In the genomic region with DNA sequence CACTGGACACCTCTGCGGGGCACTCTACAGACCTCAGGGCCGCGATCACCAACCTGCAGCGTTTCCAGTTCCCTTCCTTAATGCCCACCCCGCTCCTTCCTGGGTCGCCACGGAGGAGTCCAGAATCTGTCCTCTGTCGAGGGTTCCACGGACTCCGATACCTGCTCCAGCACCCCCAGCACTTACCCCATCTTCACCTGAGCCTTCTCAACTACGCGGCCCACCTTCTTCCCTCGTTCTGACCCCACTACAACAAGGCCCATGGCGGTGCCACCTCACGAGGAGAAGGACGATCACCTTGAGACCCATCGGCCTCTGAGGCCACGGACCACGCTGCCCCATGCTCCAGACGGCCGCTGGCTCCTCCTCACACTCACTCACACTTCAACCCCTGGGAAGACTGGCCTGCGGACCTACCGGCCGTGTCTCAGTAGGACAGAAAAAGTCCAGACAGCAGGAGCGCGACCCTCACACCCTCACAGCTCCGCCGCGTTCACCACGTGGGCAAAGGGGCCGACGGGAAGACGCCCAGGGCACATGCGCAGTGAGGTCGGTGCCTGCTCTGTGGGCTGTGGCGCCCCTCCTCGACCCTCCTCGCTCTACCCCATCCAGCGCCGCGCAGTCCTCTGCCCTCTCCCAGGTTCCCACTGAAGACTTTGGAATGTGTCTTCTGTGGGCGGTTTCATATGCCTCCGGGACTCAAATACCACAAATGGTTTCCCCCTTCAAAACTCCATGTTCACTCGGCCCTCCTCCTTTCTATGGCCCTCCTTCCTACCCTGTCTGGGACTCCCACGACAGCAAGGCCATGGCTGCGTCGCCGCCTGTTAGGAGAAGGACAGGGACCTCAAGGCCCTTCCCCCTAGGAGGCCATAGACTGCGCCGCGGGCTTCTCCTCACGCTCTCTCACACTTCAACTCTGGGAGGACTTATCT, we compare ENCODE assay signal across 1 cellular context.
TF ChIP-seq lines count a peak whose summit lies in the region.

No MANE protein-coding gene starts in this region.

TF ChIP-seq in K562, 482 proteins besides CTCF, POLR2A, EP300 and RAD21 (continued from another document and continues in another):
- TF ChIP-seq CREB1 (IDR thresholded peaks at IDR 0.05) (0 out of 2 replicates have a peak, but pooled peaks have one; percentile 12), CREB1 (CRISPR knock-in tag; IDR thresholded peaks at IDR 0.05) (no peak), MYC (IDR thresholded peaks at IDR 0.05; ENCODE audit: low read depth, low read length) (peak; percentile 85; the same call in 1 of the 2 replicates), MYC (CRISPR knock-in tag; IDR thresholded peaks at IDR 0.05; ENCODE audit: borderline replicate concordance, low read depth) (peak; percentile 64; the same call in 1 of the 2 replicates), POU5F1 (IDR thresholded peaks at IDR 0.05; ENCODE audit: borderline replicate concordance, low read depth, low read length, partially characterized antibody) (no peak), SREBF2 (CRISPR knock-in tag; IDR thresholded peaks at IDR 0.05) (0 out of 2 replicates have a peak, but pooled peaks have one; percentile 87), PHF8 (IDR thresholded peaks at IDR 0.05; ENCODE audit: borderline replicate concordance, low read length) (peak; percentile 57; the same call in 1 of the 2 replicates), SRSF9 (IDR thresholded peaks at IDR 0.05; ENCODE audit: borderline replicate concordance, low read depth, low read length) (no peak), DLX4 (CRISPR knock-in tag; IDR thresholded peaks at IDR 0.05) (no peak), ZNF12 (CRISPR knock-in tag; IDR thresholded peaks at IDR 0.05) (0 out of 2 replicates have a peak, but pooled peaks have one; percentile 30), ELF1 (tag; IDR thresholded peaks at IDR 0.05) (0 out of 2 replicates have a peak, but pooled peaks have one; percentile 33), L3MBTL2 (IDR thresholded peaks at IDR 0.05) (peak; percentile 99), NR1H2 (CRISPR knock-in tag; IDR thresholded peaks at IDR 0.05) (no peak), SMAD1 (IDR thresholded peaks at IDR 0.05; ENCODE audit: low read depth, low read length, partially characterized antibody) (no peak), ZBTB26 (CRISPR knock-in tag; IDR thresholded peaks at IDR 0.05) (no peak), RBFOX2 (IDR thresholded peaks at IDR 0.05; ENCODE audit: low read depth, low read length) (peak; percentile 94), MGA (IDR thresholded peaks at IDR 0.05) (peak; percentile 99), TCF7L2 (IDR thresholded peaks at IDR 0.05; ENCODE audit: low read depth, low read length) (no peak), PHB (CRISPR knock-in tag; IDR thresholded peaks at IDR 0.05) (no peak), XRCC5 (IDR thresholded peaks at IDR 0.05; ENCODE audit: low read depth, low read length) (0 out of 2 replicates have a peak, but pooled peaks have one; percentile 33), MEF2A (IDR thresholded peaks at IDR 0.05; ENCODE audit: control insufficient read depth, low read depth, low read length) (no peak), RUNX1 (IDR thresholded peaks at IDR 0.05; ENCODE audit: low read depth) (no peak), TBP (optimal IDR thresholded peaks at IDR 0.05; ENCODE audit: low read depth, low read length) (peak; percentile 54), E2F6 (IDR thresholded peaks at IDR 0.05; ENCODE audit: borderline replicate concordance in 1 of 2, extremely low read depth in 1 of 2, insufficient read depth in 1 of 2, insufficient read length in 1 of 2, low read depth in 1 of 2, low read length in 1 of 2, poor library complexity in 1 of 2, severe bottlenecking in 1 of 2) (peak; percentile 93 to 98), DACH1 (IDR thresholded peaks at IDR 0.05; ENCODE audit: partially characterized antibody) (no peak), ZNF717 (CRISPR knock-in tag; IDR thresholded peaks at IDR 0.05) (no peak), CBX1 (IDR thresholded peaks at IDR 0.05; ENCODE audit: low read depth) (peak; percentile 43; the same call in 1 of the 2 replicates), ARID1B (IDR thresholded peaks at IDR 0.05) (0 out of 2 replicates have a peak, but pooled peaks have one; percentile 6)
- TF ChIP-seq, protein P1, sequence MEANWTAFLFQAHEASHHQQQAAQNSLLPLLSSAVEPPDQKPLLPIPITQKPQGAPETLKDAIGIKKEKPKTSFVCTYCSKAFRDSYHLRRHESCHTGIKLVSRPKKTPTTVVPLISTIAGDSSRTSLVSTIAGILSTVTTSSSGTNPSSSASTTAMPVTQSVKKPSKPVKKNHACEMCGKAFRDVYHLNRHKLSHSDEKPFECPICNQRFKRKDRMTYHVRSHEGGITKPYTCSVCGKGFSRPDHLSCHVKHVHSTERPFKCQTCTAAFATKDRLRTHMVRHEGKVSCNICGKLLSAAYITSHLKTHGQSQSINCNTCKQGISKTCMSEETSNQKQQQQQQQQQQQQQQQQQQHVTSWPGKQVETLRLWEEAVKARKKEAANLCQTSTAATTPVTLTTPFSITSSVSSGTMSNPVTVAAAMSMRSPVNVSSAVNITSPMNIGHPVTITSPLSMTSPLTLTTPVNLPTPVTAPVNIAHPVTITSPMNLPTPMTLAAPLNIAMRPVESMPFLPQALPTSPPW (CRISPR knock-in tag; IDR thresholded peaks at IDR 0.05) = peak; percentile 56; the same call in 1 of the 2 replicates
- TF ChIP-seq, protein P2, sequence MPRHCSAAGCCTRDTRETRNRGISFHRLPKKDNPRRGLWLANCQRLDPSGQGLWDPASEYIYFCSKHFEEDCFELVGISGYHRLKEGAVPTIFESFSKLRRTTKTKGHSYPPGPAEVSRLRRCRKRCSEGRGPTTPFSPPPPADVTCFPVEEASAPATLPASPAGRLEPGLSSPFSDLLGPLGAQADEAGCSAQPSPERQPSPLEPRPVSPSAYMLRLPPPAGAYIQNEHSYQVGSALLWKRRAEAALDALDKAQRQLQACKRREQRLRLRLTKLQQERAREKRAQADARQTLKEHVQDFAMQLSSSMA (CRISPR knock-in tag; IDR thresholded peaks at IDR 0.05) = no peak
- TF ChIP-seq, protein P3, sequence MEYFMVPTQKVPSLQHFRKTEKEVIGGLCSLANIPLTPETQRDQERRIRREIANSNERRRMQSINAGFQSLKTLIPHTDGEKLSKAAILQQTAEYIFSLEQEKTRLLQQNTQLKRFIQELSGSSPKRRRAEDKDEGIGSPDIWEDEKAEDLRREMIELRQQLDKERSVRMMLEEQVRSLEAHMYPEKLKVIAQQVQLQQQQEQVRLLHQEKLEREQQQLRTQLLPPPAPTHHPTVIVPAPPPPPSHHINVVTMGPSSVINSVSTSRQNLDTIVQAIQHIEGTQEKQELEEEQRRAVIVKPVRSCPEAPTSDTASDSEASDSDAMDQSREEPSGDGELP (CRISPR knock-in tag; IDR thresholded peaks at IDR 0.05; ENCODE audit: borderline replicate concordance) = no peak
- TF ChIP-seq, protein P4, sequence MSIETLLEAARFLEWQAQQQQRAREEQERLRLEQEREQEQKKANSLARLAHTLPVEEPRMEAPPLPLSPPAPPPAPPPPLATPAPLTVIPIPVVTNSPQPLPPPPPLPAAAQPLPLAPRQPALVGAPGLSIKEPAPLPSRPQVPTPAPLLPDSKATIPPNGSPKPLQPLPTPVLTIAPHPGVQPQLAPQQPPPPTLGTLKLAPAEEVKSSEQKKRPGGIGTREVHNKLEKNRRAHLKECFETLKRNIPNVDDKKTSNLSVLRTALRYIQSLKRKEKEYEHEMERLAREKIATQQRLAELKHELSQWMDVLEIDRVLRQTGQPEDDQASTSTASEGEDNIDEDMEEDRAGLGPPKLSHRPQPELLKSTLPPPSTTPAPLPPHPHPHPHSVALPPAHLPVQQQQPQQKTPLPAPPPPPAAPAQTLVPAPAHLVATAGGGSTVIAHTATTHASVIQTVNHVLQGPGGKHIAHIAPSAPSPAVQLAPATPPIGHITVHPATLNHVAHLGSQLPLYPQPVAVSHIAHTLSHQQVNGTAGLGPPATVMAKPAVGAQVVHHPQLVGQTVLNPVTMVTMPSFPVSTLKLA (conservative IDR thresholded peaks at IDR 0.05) = peak; percentile 83 to 90
